ENCODE assay signal across 25 cellular contexts in the genomic region with DNA sequence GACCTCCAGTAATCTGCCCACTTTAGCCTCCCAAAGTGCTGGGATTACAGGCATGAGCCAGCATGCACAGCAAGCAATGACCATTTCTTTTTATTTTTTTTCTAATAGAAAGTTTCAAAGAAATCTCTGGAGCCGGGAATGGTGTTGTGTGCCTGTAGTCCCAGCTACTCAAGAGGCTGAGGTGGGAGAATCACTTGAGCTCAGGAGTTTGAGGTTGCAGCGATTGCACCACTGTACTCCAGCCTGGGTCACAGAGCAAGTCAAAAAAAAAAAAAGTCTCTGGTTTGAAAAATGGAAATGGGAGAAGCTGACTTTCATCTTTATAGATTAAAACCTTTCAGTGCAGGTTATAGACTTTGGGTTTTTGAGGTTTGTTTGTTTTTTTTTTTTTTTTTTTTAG.
"Had no signal": no experiment of that assay in that cellular context is flagged by ENCODE, and none has a peak within 500 bp of the region (broad histone marks: within the 10 kb centered on the region; RNA-seq: fewer than 3 reads in every experiment).

No MANE protein-coding gene starts in this region.

- H3K27me3 Mint-ChIP-seq: activated CD8-positive, alpha-beta T cell treated with anti-CD3 and anti-CD28 coated beads for 36 hours; activated naive CD8-positive, alpha-beta T cell; activated T-helper 17 cell treated with anti-CD3 and anti-CD28 coated beads, Interleukin-2, amount 50 U/mL, for 72 hours had no signal

- H3K27me3 ChIP-seq: adrenal gland, body of pancreas, esophagus squamous epithelium had no signal

- H3K27ac Mint-ChIP-seq: activated CD8-positive, alpha-beta T cell treated with anti-CD3 and anti-CD28 coated beads for 36 hours; activated naive CD8-positive, alpha-beta T cell; activated T-helper 17 cell treated with anti-CD3 and anti-CD28 coated beads, Interleukin-2, amount 50 U/mL, for 72 hours; WTC11 had no signal

- H3K4me3 Mint-ChIP-seq: activated CD8-positive, alpha-beta T cell treated with anti-CD3 and anti-CD28 coated beads for 36 hours; activated naive CD8-positive, alpha-beta T cell; activated T-cell treated with anti-CD3 and anti-CD28 coated beads, Interleukin-2, amount 50 U/mL, for 4 hours; activated T-helper 17 cell treated with anti-CD3 and anti-CD28 coated beads, Interleukin-2, amount 50 U/mL, for 72 hours; WTC11 had no signal

- H3K4me3 ChIP-seq: adrenal gland, body of pancreas, esophagus squamous epithelium had no signal

- H3K36me3 Mint-ChIP-seq: WTC11 had no signal

- ATAC-seq: activated CD8-positive, alpha-beta T cell treated with anti-CD3 and anti-CD28 coated beads for 36 hours; activated T-cell treated with anti-CD3 and anti-CD28 coated beads, Interleukin-2, amount 50 U/mL, for 4 hours; activated T-helper 17 cell treated with anti-CD3 and anti-CD28 coated beads, Interleukin-2, amount 50 U/mL, for 72 hours; body of pancreas; WTC11 had no signal

- DNase-seq: activated CD4-positive, alpha-beta T cell treated with anti-CD3 and anti-CD28 coated beads for 1 hour; activated CD4-positive, alpha-beta T cell treated with anti-CD3 and anti-CD28 coated beads for 48 hours; activated CD4-positive, alpha-beta T cell treated with anti-CD3 and anti-CD28 coated beads, Interleukin-2, amount 50 U/mL, for 1 hour; activated CD4-positive, alpha-beta T cell treated with anti-CD3 and anti-CD28 coated beads, Interleukin-2, amount 50 U/mL, for 48 hours; activated CD8-positive, alpha-beta memory T cell treated with anti-CD3 and anti-CD28 coated beads for 24 hours; activated CD8-positive, alpha-beta T cell treated with anti-CD3 and anti-CD28 coated beads for 36 hours; activated effector memory CD4-positive, alpha-beta T cell treated with Interleukin-2 at 50 U/mL for 16 hours; activated gamma-delta T cell treated with Interleukin-2 at 50 U/mL for 16 hours; activated naive CD4-positive, alpha-beta T cell treated with anti-CD3 and anti-CD28 coated beads, Interleukin-2, amount 50 U/mL, for 16 hours; activated naive CD4-positive, alpha-beta T cell treated with Interleukin-2 at 50 U/mL for 16 hours; activated T-cell treated with anti-CD3 and anti-CD28 coated beads, Interleukin-2, amount 50 U/mL, for 4 hours; adrenal gland; amygdala; aorta; body of pancreas; caudate nucleus; effector CD8-positive, alpha-beta T cell; esophagus squamous epithelium; foreskin melanocyte; head of caudate nucleus; T-helper 2 cell had no signal

- H3K36me3 ChIP-seq: adrenal gland, esophagus squamous epithelium had no signal

- H3K9me3 ChIP-seq: adrenal gland, body of pancreas, esophagus squamous epithelium had no signal

- H3K9me3 Mint-ChIP-seq: activated CD8-positive, alpha-beta T cell treated with anti-CD3 and anti-CD28 coated beads for 36 hours; activated T-cell treated with anti-CD3 and anti-CD28 coated beads, Interleukin-2, amount 50 U/mL, for 4 hours; activated T-helper 17 cell treated with anti-CD3 and anti-CD28 coated beads, Interleukin-2, amount 50 U/mL, for 72 hours had no signal

- H3K27ac ChIP-seq: body of pancreas, epithelial cell of prostate had no signal
